Comparison of ENCODE assay signal across 1 cellular context in the genomic region with DNA sequence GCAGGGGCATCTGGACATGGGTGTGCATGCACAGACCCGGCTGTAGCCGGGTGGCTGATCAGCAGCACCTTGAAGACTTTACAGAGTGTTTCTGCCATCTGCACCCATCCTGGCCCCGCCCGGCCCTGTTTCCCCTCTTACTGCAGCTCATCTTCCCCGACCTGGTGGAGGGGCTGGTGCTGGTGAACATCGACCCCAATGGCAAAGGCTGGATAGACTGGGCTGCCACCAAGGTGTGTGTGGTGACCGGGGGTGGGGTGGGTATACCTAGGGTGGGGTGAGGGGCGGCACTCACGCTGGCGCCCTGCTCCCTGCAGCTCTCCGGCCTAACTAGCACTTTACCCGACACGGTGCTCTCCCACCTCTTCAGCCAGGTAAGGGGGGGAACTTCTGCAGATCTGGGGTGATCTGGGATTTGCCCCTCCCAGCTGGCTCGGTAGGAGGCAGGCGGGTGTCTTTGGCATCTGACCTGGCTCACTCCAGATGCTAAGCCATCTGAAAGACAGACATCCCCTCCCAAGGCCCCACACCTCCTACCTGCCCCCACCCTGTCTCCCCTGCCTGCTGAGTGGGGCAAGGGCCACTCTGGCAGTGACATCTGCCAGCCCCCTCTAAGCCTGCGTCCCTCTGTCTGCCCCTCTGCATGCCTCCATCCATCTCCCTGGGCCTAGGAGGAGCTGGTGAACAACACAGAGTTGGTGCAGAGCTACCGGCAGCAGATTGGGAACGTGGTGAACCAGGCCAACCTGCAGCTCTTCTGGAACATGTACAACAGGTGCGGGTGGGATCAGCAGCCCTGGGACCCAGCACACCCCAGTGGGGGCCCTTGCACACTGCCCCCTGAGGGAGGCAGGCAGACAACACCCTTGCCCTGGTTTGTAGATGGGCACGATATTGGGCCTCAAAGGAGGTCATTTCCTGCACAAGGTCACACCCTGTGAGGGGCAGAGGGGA.
TF ChIP-seq lines count a peak whose summit lies in the region.

No MANE protein-coding gene starts in this region.

TF ChIP-seq in H1, 55 proteins besides CTCF, POLR2A, EP300 and RAD21:
- TF ChIP-seq, protein P1, sequence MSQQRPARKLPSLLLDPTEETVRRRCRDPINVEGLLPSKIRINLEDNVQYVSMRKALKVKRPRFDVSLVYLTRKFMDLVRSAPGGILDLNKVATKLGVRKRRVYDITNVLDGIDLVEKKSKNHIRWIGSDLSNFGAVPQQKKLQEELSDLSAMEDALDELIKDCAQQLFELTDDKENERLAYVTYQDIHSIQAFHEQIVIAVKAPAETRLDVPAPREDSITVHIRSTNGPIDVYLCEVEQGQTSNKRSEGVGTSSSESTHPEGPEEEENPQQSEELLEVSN (IDR thresholded peaks at IDR 0.05) = no peak
- TF ChIP-seq NANOG (IDR thresholded peaks at IDR 0.05; ENCODE audit: insufficient read depth, low read depth, low read length, poor library complexity, severe bottlenecking) (no peak), RBBP5 (IDR thresholded peaks at IDR 0.05; ENCODE audit: borderline replicate concordance, low read depth, low read length) (no peak), POLR2AphosphoS5 (IDR thresholded peaks at IDR 0.05; ENCODE audit: low read depth, low read length) (no peak), BRCA1 (IDR thresholded peaks at IDR 0.05; ENCODE audit: low read depth, low read length) (no peak), TAF1 (IDR thresholded peaks at IDR 0.05; ENCODE audit: low read depth, low read length) (no peak), SP1 (IDR thresholded peaks at IDR 0.05; ENCODE audit: low read depth, low read length) (no peak), CHD2 (IDR thresholded peaks at IDR 0.05; ENCODE audit: low read length) (no peak), SIN3A (conservative IDR thresholded peaks at IDR 0.05 in 1 of 2, IDR thresholded peaks at IDR 0.05 in 1 of 2; ENCODE audit: low read depth in 1 of 2, low read length in 2 of 2) (no peak), JUND (IDR thresholded peaks at IDR 0.05; ENCODE audit: low read length) (no peak), CREB1 (IDR thresholded peaks at IDR 0.05) (no peak), YY1 (IDR thresholded peaks at IDR 0.05; ENCODE audit: low read depth, low read length) (no peak), GABPA (IDR thresholded peaks at IDR 0.05; ENCODE audit: borderline replicate concordance, insufficient read depth, low read length) (no peak)
- TF ChIP-seq, protein P2, sequence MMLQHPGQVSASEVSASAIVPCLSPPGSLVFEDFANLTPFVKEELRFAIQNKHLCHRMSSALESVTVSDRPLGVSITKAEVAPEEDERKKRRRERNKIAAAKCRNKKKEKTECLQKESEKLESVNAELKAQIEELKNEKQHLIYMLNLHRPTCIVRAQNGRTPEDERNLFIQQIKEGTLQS (IDR thresholded peaks at IDR 0.05; ENCODE audit: insufficient read depth, low read depth, low read length) = no peak
